In genomic region chr16:3281222-3281621, GRCh38 we compare ENCODE assay signal across 1 cellular context.
TF ChIP-seq lines count a peak whose summit lies in the region.

No MANE protein-coding gene starts in this region.

TF ChIP-seq in GM23338, 12 proteins besides CTCF, POLR2A, EP300 and RAD21:
- TF ChIP-seq CREB1 (CRISPR knock-in tag; IDR thresholded peaks at IDR 0.05; ENCODE audit: low read depth) (no peak), ZNF331 (CRISPR knock-in tag; IDR thresholded peaks at IDR 0.05; ENCODE audit: low read depth) (no peak), ZNF114 (CRISPR knock-in tag; IDR thresholded peaks at IDR 0.05) (no peak), POLR2AphosphoS5 (IDR thresholded peaks at IDR 0.05; ENCODE audit: low read depth) (no peak), JUNB (IDR thresholded peaks at IDR 0.05; ENCODE audit: unreplicated experiment) (no peak), NANOG (IDR thresholded peaks at IDR 0.05; ENCODE audit: borderline replicate concordance) (no peak), STAT1 (IDR thresholded peaks at IDR 0.05; ENCODE audit: unreplicated experiment) (no peak), EZH2phosphoT487 (IDR thresholded peaks at IDR 0.05; ENCODE audit: unreplicated experiment) (no peak), REST (IDR thresholded peaks at IDR 0.05; ENCODE audit: unreplicated experiment) (no peak), EZH2 (IDR thresholded peaks at IDR 0.05; ENCODE audit: low read depth, unreplicated experiment) (no peak)
